ENCODE assay signal across 20 cellular contexts in the genomic region with DNA sequence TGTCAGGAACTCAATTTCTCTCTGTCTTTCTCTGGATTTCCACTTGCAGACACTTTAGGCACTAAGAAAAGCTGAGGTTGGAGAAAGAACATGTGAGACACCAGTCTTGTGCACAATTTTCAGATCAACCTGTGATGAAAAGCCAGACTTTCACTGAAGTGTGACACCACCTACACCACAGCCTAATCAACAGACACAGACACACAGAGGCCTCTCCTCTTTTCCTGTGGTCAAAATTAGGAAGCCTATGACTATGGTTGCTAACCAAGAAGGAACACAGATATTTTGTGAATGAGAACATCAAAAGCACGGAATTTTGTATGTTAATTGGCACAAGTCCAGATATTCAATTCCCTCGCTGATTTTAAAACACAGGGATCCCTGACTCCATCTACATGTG. TPM values are rescaled to one million over a fixed set of nuclear protein-coding genes. Genes with fewer than 3 reads are reported as not detected.
"Had no signal": no experiment of that assay in that cellular context is flagged by ENCODE, and none has a peak within 500 bp of the region (broad histone marks: within the 10 kb centered on the region; RNA-seq: fewer than 3 reads in every experiment).

No MANE protein-coding gene starts in this region.

RNA-seq across cellular contexts. Expression of gene USP17L30, which starts 26.1 kb away (rescaled TPM):
- total RNA-seq: left colon; left lung; liver; lower lobe of right lung; mammary epithelial cell; mucosa of gallbladder; naive thymus-derived CD8-positive, alpha-beta T cell; neural crest cell; osteoblast; pancreas; prostate gland; sigmoid colon; spleen; subcutaneous adipose tissue; suprapubic skin; thoracic aorta; upper lobe of right lung; uterus had no signal
- polyA plus RNA-seq: keratinocyte; liver; mammary epithelial cell; naive thymus-derived CD8-positive, alpha-beta T cell; pancreas; sigmoid colon; small intestine; spleen had no signal

RNA-seq across cellular contexts. Expression of gene USP17L29, which starts 35.5 kb away (rescaled TPM):
- total RNA-seq: left colon; left lung; liver; lower lobe of right lung; mammary epithelial cell; mucosa of gallbladder; naive thymus-derived CD8-positive, alpha-beta T cell; neural crest cell; osteoblast; pancreas; prostate gland; sigmoid colon; spleen; subcutaneous adipose tissue; suprapubic skin; thoracic aorta; upper lobe of right lung; uterus had no signal
- polyA plus RNA-seq: keratinocyte; liver; mammary epithelial cell; naive thymus-derived CD8-positive, alpha-beta T cell; pancreas; sigmoid colon; small intestine; spleen had no signal

RNA-seq across cellular contexts. Expression of gene USP17L28, which starts 40.3 kb away (rescaled TPM):
- total RNA-seq: left colon; left lung; liver; lower lobe of right lung; mammary epithelial cell; mucosa of gallbladder; naive thymus-derived CD8-positive, alpha-beta T cell; neural crest cell; osteoblast; pancreas; prostate gland; sigmoid colon; spleen; subcutaneous adipose tissue; suprapubic skin; thoracic aorta; upper lobe of right lung; uterus had no signal
- polyA plus RNA-seq: keratinocyte; liver; mammary epithelial cell; naive thymus-derived CD8-positive, alpha-beta T cell; pancreas; sigmoid colon; small intestine; spleen had no signal

RNA-seq across cellular contexts. Expression of gene USP17L27, which starts 45.0 kb away (rescaled TPM):
- total RNA-seq: left colon; left lung; liver; lower lobe of right lung; mammary epithelial cell; mucosa of gallbladder; naive thymus-derived CD8-positive, alpha-beta T cell; neural crest cell; osteoblast; pancreas; prostate gland; sigmoid colon; spleen; subcutaneous adipose tissue; suprapubic skin; thoracic aorta; upper lobe of right lung; uterus had no signal
- polyA plus RNA-seq: keratinocyte; liver; mammary epithelial cell; naive thymus-derived CD8-positive, alpha-beta T cell; pancreas; sigmoid colon; small intestine; spleen had no signal

RNA-seq across cellular contexts. Expression of gene USP17L5, which starts 49.8 kb away (rescaled TPM):
- total RNA-seq: left colon; left lung; liver; lower lobe of right lung; mammary epithelial cell; mucosa of gallbladder; naive thymus-derived CD8-positive, alpha-beta T cell; neural crest cell; osteoblast; pancreas; prostate gland; sigmoid colon; spleen; subcutaneous adipose tissue; suprapubic skin; thoracic aorta; upper lobe of right lung; uterus had no signal
- polyA plus RNA-seq: keratinocyte; liver; mammary epithelial cell; naive thymus-derived CD8-positive, alpha-beta T cell; pancreas; sigmoid colon; small intestine; spleen had no signal
